24 cellular contexts compared by ENCODE assay signal in the genomic region with DNA sequence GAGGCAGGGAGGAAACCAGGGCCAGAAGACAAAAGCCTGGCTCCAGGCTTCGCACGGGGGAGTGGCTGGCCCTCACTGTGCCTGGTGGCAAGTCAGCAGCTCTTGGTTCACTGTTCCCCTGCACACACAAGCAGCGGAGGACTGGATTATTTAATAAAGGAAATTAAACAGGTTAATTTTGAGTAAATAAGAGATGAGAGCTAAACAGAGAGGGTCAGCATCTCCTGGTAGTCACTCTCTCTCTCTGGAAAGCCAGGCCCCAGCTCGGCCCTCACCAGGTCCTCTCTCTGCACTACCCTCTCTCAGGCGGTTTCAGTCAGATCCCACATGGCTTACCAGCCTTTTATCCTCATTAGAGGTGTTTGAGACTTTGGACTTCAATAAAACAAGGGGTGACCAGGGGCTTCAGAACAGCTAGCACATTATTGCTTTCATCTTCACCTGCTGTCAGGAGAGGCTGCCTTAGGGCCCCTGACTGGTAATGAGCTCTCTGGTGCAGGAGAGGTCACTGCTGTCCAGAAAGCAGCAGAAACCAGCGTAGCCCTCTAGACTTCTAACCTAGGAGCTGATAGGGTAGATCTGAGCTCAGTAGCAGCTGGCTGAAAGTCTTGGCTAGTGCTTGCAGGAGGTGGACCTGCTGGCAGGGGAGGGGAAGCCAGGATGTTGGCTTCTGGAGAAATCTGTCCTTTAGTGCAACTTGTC. TPM values are rescaled to one million over a fixed set of nuclear protein-coding genes. Genes with fewer than 3 reads are reported as not detected.
DNase-seq lines count a peak whose midpoint lies in the region; ATAC-seq and TF ChIP-seq lines count a peak whose summit lies in the region.
"Had no signal": no experiment of that assay in that cellular context is flagged by ENCODE, and none has a peak within 500 bp of the region (broad histone marks: within the 10 kb centered on the region; RNA-seq: fewer than 3 reads in every experiment).

No MANE protein-coding gene starts in this region.

- no peaks in the 10 kb centered on the region for H3K79me2 ChIP-seq in hepatocyte

- 61% methylated on average over 6 of the region's 6 CpGs for WGBS in hepatocyte (ENCODE audit: low lambda C conversion rate, missing lambda C conversion rate)

- no peak for ATAC-seq in GM18520 (IDR thresholded peaks at IDR 0.05; ENCODE audit: unreplicated experiment)
- ATAC-seq: T-cell had no signal

- H3K36me3 ChIP-seq in hepatocyte (replicated peaks; ENCODE audit: insufficient read depth, low read depth) = no peaks in the 10 kb centered on the region
- H3K36me3 ChIP-seq: cardiac muscle cell, stomach, transverse colon had no signal

- peak; percentile 19 to 20 for DNase-seq in AML-193 (lab: John Stamatoyannopoulos, UW)
- peak; percentile 70 for DNase-seq in DMS 273 (lab: John Stamatoyannopoulos, UW; ENCODE audit: unreplicated experiment)
- DNase-seq in OCI-M1 (lab: John Stamatoyannopoulos, UW) = peak; percentile 62
- peak; percentile 71 for DNase-seq in hepatocyte (ENCODE audit: low spot score)
- no peak for DNase-seq in effector CD8-positive, alpha-beta T cell (lab: John Stamatoyannopoulos, UW)
- no peak for DNase-seq in CD1c-positive myeloid dendritic cell (ENCODE audit: extremely low spot score)
- DNase-seq: activated CD4-positive, alpha-beta T cell treated with anti-CD3 and anti-CD28 coated beads, Interleukin-2, amount 50 U/mL, for 4 hours; activated naive CD4-positive, alpha-beta T cell; amniotic stem cell; kidney glomerular epithelial cell; mesenchymal stem cell; naive thymus-derived CD4-positive, alpha-beta T cell; NCI-H1048; NCI-H2081 treated with DMSO at 0.1 percent for 48 hours; Right ventricle myocardium superior; stimulated activated CD4-positive, alpha-beta T cell treated with anti-CD3 and anti-CD28 coated beads, Interleukin-4, amount 100 ng/mL, for 1 hour; stomach; T-cell; transverse colon had no signal

- H3K27ac ChIP-seq in hepatocyte = peak overlapping the region; percentile 57
- H3K27ac ChIP-seq: cardiac muscle cell, skin epidermis, stomach, transverse colon had no signal

- no peak overlapping the region for H2AFZ ChIP-seq in hepatocyte

- H3K27me3 ChIP-seq in hepatocyte = no peaks in the 10 kb centered on the region
- H3K27me3 ChIP-seq: cardiac muscle cell, stomach, transverse colon had no signal

- H3K4me1 ChIP-seq in hepatocyte (ENCODE audit: insufficient read depth) = peaks cover 32% of the 10 kb centered on the region
- H3K4me1 ChIP-seq: stomach, transverse colon had no signal

- H3K9me2 ChIP-seq in hepatocyte (replicated peaks; ENCODE audit: insufficient read depth) = no peaks in the 10 kb centered on the region

- H3K9me3 ChIP-seq in hepatocyte (ENCODE audit: low read depth) = no peaks in the 10 kb centered on the region
- H3K9me3 ChIP-seq: stomach, transverse colon had no signal

- H3K4me3 ChIP-seq in hepatocyte = no peak overlapping the region
- H3K4me3 ChIP-seq: cardiac muscle cell, skin epidermis, stomach, transverse colon had no signal

- H4K20me1 ChIP-seq in hepatocyte (ENCODE audit: insufficient read depth, poor library complexity, severe bottlenecking) = no peaks in the 10 kb centered on the region

- no peak overlapping the region for H3K4me2 ChIP-seq in hepatocyte

- TF ChIP-seq CTCF in hepatocyte (IDR thresholded peaks at IDR 0.05; ENCODE audit: poor library complexity) = peak; percentile 40

RNA-seq across cellular contexts. Expression of a gene that starts 46.0 kb away (rescaled TPM):
- total RNA-seq in hepatocyte = 1.2 and 2.2 TPM in 2 replicates
- 1.3 and 2.6 TPM in 2 replicates for polyA plus RNA-seq in hepatocyte
- total RNA-seq: dermis microvascular lymphatic vessel endothelial cell; fibroblast of villous mesenchyme; naive thymus-derived CD4-positive, alpha-beta T cell; Right ventricle myocardium superior had no signal
- polyA plus RNA-seq: cardiac muscle cell; naive thymus-derived CD4-positive, alpha-beta T cell had no signal

Comparison
In these comparisons a context has a peak if more than half of its experiments do, and no peak if none do; other contexts are left out.
1. DNase-seq: peak in AML-193 (2 of 2), DMS 273 (single experiment), OCI-M1 (single experiment) and hepatocyte (single experiment); none in effector CD8-positive, alpha-beta T cell (single experiment) and CD1c-positive myeloid dendritic cell (single experiment).